In genomic region chr11:116072776-116073175, GRCh38 we compare ENCODE assay signal across 13 cellular contexts.
DNase-seq lines count a peak whose midpoint lies in the region; ATAC-seq and TF ChIP-seq lines count a peak whose summit lies in the region.
"Had no signal": no experiment of that assay in that cellular context is flagged by ENCODE, and none has a peak within 500 bp of the region (broad histone marks: within the 10 kb centered on the region; RNA-seq: fewer than 3 reads in every experiment).

No MANE protein-coding gene starts in this region.

- POLR2A ChIA-PET in activated CD4-positive, alpha-beta T cell treated with anti-CD3 and anti-CD28 coated beads for 36 hours (lab: Charles Lee) = no interaction called here

- no peak for ATAC-seq in activated CD4-positive, alpha-beta T cell treated with anti-CD3 and anti-CD28 coated beads for 36 hours
- ATAC-seq in upper lobe of right lung (peak; percentile 6), HG02885 (IDR thresholded peaks at IDR 0.05; ENCODE audit: poor library complexity, unreplicated experiment) (no peak)
- ATAC-seq: left colon had no signal

- CTCF ChIA-PET in activated CD4-positive, alpha-beta T cell treated with anti-CD3 and anti-CD28 coated beads for 36 hours (lab: Charles Lee) = no interaction called here

- intact Hi-C loops in activated CD4-positive, alpha-beta T cell treated with anti-CD3 and anti-CD28 coated beads for 36 hours (cut with DNase I, micrococcal nuclease) = loop anchor here in 1 of 2 experiments (10.0 kb wide), 1 partner anchor 748 kb away; no protein-coding TSS in a partner anchor
- intact Hi-C loops in upper lobe of right lung (cut with DNase I) = no loop called here

- no peak overlapping the region for H3K4me3 ChIP-seq in upper lobe of right lung
- no peak overlapping the region for H3K4me3 ChIP-seq in effector memory CD4-positive, alpha-beta T cell (ENCODE audit: insufficient read depth, low read depth, low read length, poor library complexity, severe bottlenecking)
- H3K4me3 ChIP-seq: spleen, uterus had no signal

- H3K27me3 Mint-ChIP-seq in activated CD4-positive, alpha-beta T cell treated with anti-CD3 and anti-CD28 coated beads for 36 hours = peaks cover 4% of the 10 kb centered on the region
- peaks cover 4% of the 10 kb centered on the region for H3K27me3 Mint-ChIP-seq in endothelial cell (ENCODE audit: unreplicated experiment)

- H3K27me3 ChIP-seq in upper lobe of right lung = peaks cover 7% of the 10 kb centered on the region
- H3K27me3 ChIP-seq in effector memory CD4-positive, alpha-beta T cell (replicated peaks; ENCODE audit: control insufficient read depth, insufficient read depth, low read length, poor library complexity, severe bottlenecking) = no peaks in the 10 kb centered on the region
- H3K27me3 ChIP-seq: uterus had no signal

- H3K9me3 ChIP-seq in upper lobe of right lung = no peaks in the 10 kb centered on the region
- no peaks in the 10 kb centered on the region for H3K9me3 ChIP-seq in effector memory CD4-positive, alpha-beta T cell (ENCODE audit: control insufficient read depth, low read length)
- H3K9me3 ChIP-seq: spleen, uterus had no signal

- H3K4me1 Mint-ChIP-seq in activated CD4-positive, alpha-beta T cell treated with anti-CD3 and anti-CD28 coated beads for 36 hours = no peaks in the 10 kb centered on the region
- H3K4me1 Mint-ChIP-seq in endothelial cell (ENCODE audit: unreplicated experiment) = peaks cover 9% of the 10 kb centered on the region

- no peaks in the 10 kb centered on the region for H3K36me3 Mint-ChIP-seq in activated CD4-positive, alpha-beta T cell treated with anti-CD3 and anti-CD28 coated beads for 36 hours (ENCODE audit: low read depth)
- H3K36me3 Mint-ChIP-seq in endothelial cell (ENCODE audit: low read depth, unreplicated experiment) = peaks cover 3% of the 10 kb centered on the region

- TF ChIP-seq CTCF in endothelial cell (IDR thresholded peaks at IDR 0.05; ENCODE audit: unreplicated experiment) (peak; percentile 17), upper lobe of right lung (IDR thresholded peaks at IDR 0.05) (no peak)

- no peaks in the 10 kb centered on the region for H3K36me3 ChIP-seq in upper lobe of right lung
- no peaks in the 10 kb centered on the region for H3K36me3 ChIP-seq in effector memory CD4-positive, alpha-beta T cell (ENCODE audit: control insufficient read depth, insufficient read depth, low read length)
- H3K36me3 ChIP-seq: spleen, uterus had no signal

- DNase-seq in activated CD4-positive, alpha-beta T cell treated with anti-CD3 and anti-CD28 coated beads for 36 hours = peak; percentile 16
- no peak for DNase-seq in activated CD4-positive, alpha-beta T cell treated with anti-CD3 and anti-CD28 coated beads, Interleukin-2, amount 50 U/mL, for 4 hours
- peak; percentile 30 for DNase-seq in NCI-H1092 treated with DMSO at 0.1 percent for 48 hours (lab: John Stamatoyannopoulos, UW)
- peak; percentile 42 for DNase-seq in endothelial cell (ENCODE audit: low spot score)
- DNase-seq in upper lobe of right lung = no peak
- no peak for DNase-seq in effector memory CD4-positive, alpha-beta T cell
- DNase-seq in activated T-cell treated with anti-CD3 and anti-CD28 coated beads, Interleukin-2, amount 50 U/mL, for 1 hour = no peak
- DNase-seq: left colon, SIG-M5, spleen, uterus had no signal

- no peaks in the 10 kb centered on the region for H3K4me1 ChIP-seq in upper lobe of right lung
- no peaks in the 10 kb centered on the region for H3K4me1 ChIP-seq in effector memory CD4-positive, alpha-beta T cell (ENCODE audit: control insufficient read depth, insufficient read depth, low read length, poor library complexity, severe bottlenecking)
- H3K4me1 ChIP-seq: spleen, uterus had no signal

- no peak overlapping the region for H3K27ac ChIP-seq in upper lobe of right lung
- no peak overlapping the region for H3K27ac ChIP-seq in effector memory CD4-positive, alpha-beta T cell (ENCODE audit: insufficient read depth, low read length, poor library complexity, severe bottlenecking)
- H3K27ac ChIP-seq: spleen, uterus had no signal

- H3K9me3 Mint-ChIP-seq in activated CD4-positive, alpha-beta T cell treated with anti-CD3 and anti-CD28 coated beads for 36 hours (ENCODE audit: low read depth) = peaks cover 2% of the 10 kb centered on the region
- H3K9me3 Mint-ChIP-seq in endothelial cell (ENCODE audit: unreplicated experiment) = no peaks in the 10 kb centered on the region

- H3K27ac Mint-ChIP-seq in activated CD4-positive, alpha-beta T cell treated with anti-CD3 and anti-CD28 coated beads for 36 hours = no peak overlapping the region
- H3K27ac Mint-ChIP-seq in endothelial cell (ENCODE audit: unreplicated experiment) = no peak overlapping the region
- H3K27ac Mint-ChIP-seq: nephron had no signal

- no peak overlapping the region for H3K4me3 Mint-ChIP-seq in activated CD4-positive, alpha-beta T cell treated with anti-CD3 and anti-CD28 coated beads for 36 hours
- H3K4me3 Mint-ChIP-seq in endothelial cell (ENCODE audit: unreplicated experiment) = no peak overlapping the region
- H3K4me3 Mint-ChIP-seq: nephron had no signal

Comparison
In these comparisons a context has a peak if more than half of its experiments do, and no peak if none do; other contexts are left out.
1. DNase-seq: peak in activated CD4-positive, alpha-beta T cell treated with anti-CD3 and anti-CD28 coated beads for 36 hours (single experiment), NCI-H1092 treated with DMSO at 0.1 percent for 48 hours (single experiment) and endothelial cell (single experiment); none in activated CD4-positive, alpha-beta T cell treated with anti-CD3 and anti-CD28 coated beads, Interleukin-2, amount 50 U/mL, for 4 hours (0 of 2), upper lobe of right lung (single experiment), effector memory CD4-positive, alpha-beta T cell (0 of 3) and activated T-cell treated with anti-CD3 and anti-CD28 coated beads, Interleukin-2, amount 50 U/mL, for 1 hour (single experiment).